Comparison of ENCODE assay signal across 8 cellular contexts in genomic region chr2:5052905-5053304, GRCh38.
"Had no signal": no experiment of that assay in that cellular context is flagged by ENCODE, and none has a peak within 500 bp of the region (broad histone marks: within the 10 kb centered on the region; RNA-seq: fewer than 3 reads in every experiment).

No MANE protein-coding gene starts in this region.

- FAIRE-seq: G401.6, GM12878, GM12891, GM12892, GM18507, GM19239 had no signal

- ATAC-seq: GM12878 had no signal

- DNase-seq: GDM1, GF-D8 had no signal

- H3K4me3 ChIP-seq: GM12878 had no signal
